In the genomic region with DNA sequence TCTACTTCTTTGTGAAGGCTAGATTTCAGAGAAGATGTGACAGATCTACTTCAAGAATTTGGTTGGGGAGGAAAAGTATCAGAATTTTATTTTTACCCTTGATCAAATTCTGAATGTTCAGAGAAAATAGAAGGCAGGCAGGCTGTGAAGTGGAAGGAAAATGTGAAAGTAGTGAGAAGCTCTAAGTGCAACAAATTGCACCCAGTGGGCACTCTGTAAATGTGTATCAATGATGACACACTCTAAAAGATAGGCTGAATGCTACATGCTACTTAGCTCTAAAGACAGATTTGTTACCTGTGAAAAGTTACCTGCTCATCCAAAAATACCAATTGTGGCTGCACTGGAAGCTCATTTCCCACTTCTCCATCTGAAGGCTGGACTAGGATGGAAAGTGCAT, we compare ENCODE assay signal across 28 cellular contexts.
"Had no signal": no experiment of that assay in that cellular context is flagged by ENCODE, and none has a peak within 500 bp of the region (broad histone marks: within the 10 kb centered on the region; RNA-seq: fewer than 3 reads in every experiment).

No MANE protein-coding gene starts in this region.

- H3K4me1 ChIP-seq: colonic mucosa, esophagus muscularis mucosa, esophagus squamous epithelium, gastrocnemius medialis, gastroesophageal sphincter, heart left ventricle, heart right ventricle had no signal

- H3K27me3 ChIP-seq: colonic mucosa, esophagus muscularis mucosa, esophagus squamous epithelium, foreskin keratinocyte, gastrocnemius medialis, gastroesophageal sphincter, heart left ventricle, heart right ventricle had no signal

- H3K36me3 ChIP-seq: colonic mucosa, esophagus muscularis mucosa, esophagus squamous epithelium, gastrocnemius medialis, gastroesophageal sphincter, heart left ventricle, heart right ventricle had no signal

- ATAC-seq: effector memory CD8-positive, alpha-beta T cell; esophagus mucosa; foreskin keratinocyte; gastrocnemius medialis; gastroesophageal sphincter; heart left ventricle; heart right ventricle had no signal

- H3K4me3 ChIP-seq: colonic mucosa, coronary artery, dorsolateral prefrontal cortex, esophagus muscularis mucosa, esophagus squamous epithelium, gastrocnemius medialis, gastroesophageal sphincter, heart left ventricle, heart right ventricle had no signal

- H3K9me3 ChIP-seq: colonic mucosa, esophagus muscularis mucosa, esophagus squamous epithelium, gastrocnemius medialis, gastroesophageal sphincter, heart left ventricle, heart right ventricle had no signal

- H3K27ac Mint-ChIP-seq: dendritic cell treated with granulocyte-macrophage colony-stimulating factor and Interleukin-4, amounts not matched to agents 40 ng/mL and 50 ng/mL, for 4 days; effector memory CD8-positive, alpha-beta T cell; endodermal cell had no signal

- H3K4me1 Mint-ChIP-seq: endodermal cell had no signal

- H3K4me3 Mint-ChIP-seq: dendritic cell treated with granulocyte-macrophage colony-stimulating factor and Interleukin-4, amounts not matched to agents 40 ng/mL and 50 ng/mL, for 4 days; effector memory CD8-positive, alpha-beta T cell; endodermal cell had no signal

- DNase-seq: colonic mucosa; cortex of kidney; dermis blood vessel endothelial cell; dorsolateral prefrontal cortex; effector CD4-positive, alpha-beta T cell; effector CD8-positive, alpha-beta T cell; effector memory CD4-positive, alpha-beta T cell; effector memory CD8-positive, alpha-beta T cell; endodermal cell; erythroblast; esophagus squamous epithelium; foreskin melanocyte; gastrocnemius medialis; glutamatergic neuron; head of caudate nucleus; heart left ventricle; heart right ventricle had no signal

- H3K27me3 Mint-ChIP-seq: dendritic cell treated with granulocyte-macrophage colony-stimulating factor and Interleukin-4, amounts not matched to agents 40 ng/mL and 50 ng/mL, for 4 days; effector memory CD8-positive, alpha-beta T cell had no signal

- H3K27ac ChIP-seq: colonic mucosa, coronary artery, dorsolateral prefrontal cortex, epithelial cell of prostate, esophagus muscularis mucosa, esophagus squamous epithelium, foreskin keratinocyte, gastrocnemius medialis, gastroesophageal sphincter, heart left ventricle, heart right ventricle had no signal

- FAIRE-seq: colon, endometrium, endothelial cell of umbilical vein, frontal cortex had no signal

- H3K9me3 Mint-ChIP-seq: dendritic cell treated with granulocyte-macrophage colony-stimulating factor and Interleukin-4, amounts not matched to agents 40 ng/mL and 50 ng/mL, for 4 days; effector memory CD8-positive, alpha-beta T cell; endodermal cell had no signal
